ENCODE assay signal across 1 cellular context in genomic region chr20:62861732-62862336, GRCh38.
TF ChIP-seq lines count a peak whose summit lies in the region.

Gene TCFL5, minus strand, starts transcription at chr20:62861822. Its CDS starts 152 bp downstream, at chr20:62861670.

TF ChIP-seq in HepG2, 621 proteins besides CTCF, POLR2A, EP300 and RAD21 (continued from another document and continues in another):
- TF ChIP-seq GPBP1L1 (CRISPR knock-in tag; IDR thresholded peaks at IDR 0.05): no peak
- 0 out of 2 replicates have a peak, but pooled peaks have one; percentile 52 for TF ChIP-seq ZNF251 (CRISPR knock-in tag; IDR thresholded peaks at IDR 0.05)
- TF ChIP-seq MED13 (CRISPR knock-in tag; IDR thresholded peaks at IDR 0.05): peak; percentile 65; the same call in 1 of the 2 replicates
- no peak for TF ChIP-seq FOXP1 (IDR thresholded peaks at IDR 0.05)
- TF ChIP-seq FOXP1 (CRISPR knock-in tag; IDR thresholded peaks at IDR 0.05): peak; percentile 54
- TF ChIP-seq NR1H2 (CRISPR knock-in tag; IDR thresholded peaks at IDR 0.05; ENCODE audit: borderline replicate concordance, low read depth): peak; percentile 52; the same call in 1 of the 2 replicates
- TF ChIP-seq THAP7 (CRISPR knock-in tag; IDR thresholded peaks at IDR 0.05): no peak
- peak; percentile 66; the same call in 1 of the 2 replicates for TF ChIP-seq SP1 (IDR thresholded peaks at IDR 0.05)
- peak; percentile 96 for TF ChIP-seq SP1 (CRISPR knock-in tag; IDR thresholded peaks at IDR 0.05)
- peak; percentile 61; the same call in 1 of the 2 replicates for TF ChIP-seq ZNF281 (CRISPR knock-in tag; IDR thresholded peaks at IDR 0.05; ENCODE audit: borderline replicate concordance)
- peak; percentile 90 for TF ChIP-seq ZFP36L1 (CRISPR knock-in tag; IDR thresholded peaks at IDR 0.05)
- TF ChIP-seq ZNF878 (CRISPR knock-in tag; IDR thresholded peaks at IDR 0.05): no peak
- TF ChIP-seq ZUFSP (CRISPR knock-in tag; IDR thresholded peaks at IDR 0.05; ENCODE audit: borderline replicate concordance): no peak
- TF ChIP-seq ZFAT (CRISPR knock-in tag; conservative IDR thresholded peaks at IDR 0.05): 0 out of 2 replicates have a peak, but pooled peaks have one; percentile 46
- TF ChIP-seq NFIC (IDR thresholded peaks at IDR 0.05; ENCODE audit: low read length): no peak
- TF ChIP-seq HMGXB4 (CRISPR knock-in tag; IDR thresholded peaks at IDR 0.05; ENCODE audit: borderline replicate concordance in 1 of 2, low read depth in 1 of 2): peak; percentile 27 to 79; a peak in 1 of 4 replicates
- peak; percentile 99 for TF ChIP-seq MAX (IDR thresholded peaks at IDR 0.05)
- TF ChIP-seq AGO2 (optimal IDR thresholded peaks at IDR 0.05; ENCODE audit: low read depth, low read length): no peak
- peak; percentile 98 for TF ChIP-seq GLI4 (CRISPR knock-in tag; IDR thresholded peaks at IDR 0.05; ENCODE audit: borderline replicate concordance)
- TF ChIP-seq JUND (CRISPR knock-in tag; IDR thresholded peaks at IDR 0.05): peak; percentile 59; the same call in 1 of the 2 replicates
- no peak for TF ChIP-seq ZMAT5 (CRISPR knock-in tag; IDR thresholded peaks at IDR 0.05; ENCODE audit: borderline replicate concordance, low read depth)
- TF ChIP-seq ZNF713 (CRISPR knock-in tag; IDR thresholded peaks at IDR 0.05): peak; percentile 98
- no peak for TF ChIP-seq TRIM24 (CRISPR knock-in tag; IDR thresholded peaks at IDR 0.05)
- peak; percentile 63; the same call in 1 of the 2 replicates for TF ChIP-seq ZNF253 (CRISPR knock-in tag; IDR thresholded peaks at IDR 0.05; ENCODE audit: borderline replicate concordance)
- TF ChIP-seq KDM2A (CRISPR knock-in tag; IDR thresholded peaks at IDR 0.05; ENCODE audit: borderline replicate concordance, low read depth): peak; percentile 95
- TF ChIP-seq TRAFD1 (CRISPR knock-in tag; IDR thresholded peaks at IDR 0.05; ENCODE audit: borderline replicate concordance): no peak; the same call in 1 of the 2 replicates
- TF ChIP-seq ZBTB3 (CRISPR knock-in tag; IDR thresholded peaks at IDR 0.05; ENCODE audit: borderline replicate concordance, low read depth): peak; percentile 77; the same call in 1 of the 2 replicates
- peak; percentile 86 for TF ChIP-seq KDM3A (CRISPR knock-in tag; IDR thresholded peaks at IDR 0.05; ENCODE audit: low read depth)
- TF ChIP-seq ATAD3A (CRISPR knock-in tag; IDR thresholded peaks at IDR 0.05): peak; percentile 88; the same call in 1 of the 2 replicates
- TF ChIP-seq IRF2 (CRISPR knock-in tag; IDR thresholded peaks at IDR 0.05): peak; percentile 93
- no peak for TF ChIP-seq ZNF496 (CRISPR knock-in tag; IDR thresholded peaks at IDR 0.05; ENCODE audit: insufficient replicate concordance)
- no peak for TF ChIP-seq HNRNPL (IDR thresholded peaks at IDR 0.05; ENCODE audit: low read depth, low read length)
- TF ChIP-seq CREB1 (IDR thresholded peaks at IDR 0.05): peak; percentile 82
- no peak for TF ChIP-seq CREB1 (CRISPR knock-in tag; IDR thresholded peaks at IDR 0.05)
- TF ChIP-seq ZNF101 (CRISPR knock-in tag; IDR thresholded peaks at IDR 0.05; ENCODE audit: borderline replicate concordance, low read depth): no peak
- no peak for TF ChIP-seq ZNF549 (CRISPR knock-in tag; IDR thresholded peaks at IDR 0.05)
- peak; percentile 96 for TF ChIP-seq ARNT2 (CRISPR knock-in tag; IDR thresholded peaks at IDR 0.05; ENCODE audit: low read depth)
- TF ChIP-seq TOPORS (CRISPR knock-in tag; IDR thresholded peaks at IDR 0.05): peak; percentile 75
- TF ChIP-seq ZBTB10 (CRISPR knock-in tag; IDR thresholded peaks at IDR 0.05; ENCODE audit: borderline replicate concordance): peak; percentile 81; the same call in 1 of the 2 replicates
- TF ChIP-seq DRAP1 (CRISPR knock-in tag; IDR thresholded peaks at IDR 0.05): peak; percentile 75
- peak; percentile 45; the same call in 1 of the 2 replicates for TF ChIP-seq ZBTB7B (CRISPR knock-in tag; IDR thresholded peaks at IDR 0.05)
- TF ChIP-seq REL (CRISPR knock-in tag; conservative IDR thresholded peaks at IDR 0.05): peak; percentile 77; the same call in 1 of the 2 replicates
- no peak for TF ChIP-seq TCF7 (IDR thresholded peaks at IDR 0.05; ENCODE audit: low read depth)
- TF ChIP-seq ZHX1 (CRISPR knock-in tag; IDR thresholded peaks at IDR 0.05; ENCODE audit: low read depth): peak; percentile 96
- 0 out of 2 replicates have a peak, but pooled peaks have one; percentile 85 for TF ChIP-seq ZNF354B (CRISPR knock-in tag; IDR thresholded peaks at IDR 0.05)
- TF ChIP-seq PAWR (CRISPR knock-in tag; IDR thresholded peaks at IDR 0.05; ENCODE audit: borderline replicate concordance): no peak
- peak; percentile 96 for TF ChIP-seq DNMT3B (CRISPR knock-in tag; conservative IDR thresholded peaks at IDR 0.05)
- no peak for TF ChIP-seq ATM (IDR thresholded peaks at IDR 0.05; ENCODE audit: borderline replicate concordance)
- peak; percentile 80 for TF ChIP-seq PHF5A (CRISPR knock-in tag; IDR thresholded peaks at IDR 0.05; ENCODE audit: low read depth, unreplicated experiment)
